Comparison of ENCODE assay signal across 29 cellular contexts in genomic region chr20:25214416-25214770, GRCh38.
"Had no signal": no experiment of that assay in that cellular context is flagged by ENCODE, and none has a peak within 500 bp of the region (broad histone marks: within the 10 kb centered on the region; RNA-seq: fewer than 3 reads in every experiment).

No MANE protein-coding gene starts in this region.

- ATAC-seq: activated naive CD4-positive, alpha-beta T cell treated with anti-CD3 and anti-CD28 coated beads, Interleukin-2, amount 50 U/mL, for 72 hours; activated T-cell treated with anti-CD3 and anti-CD28 coated beads, Interleukin-2, amount 50 U/mL, for 72 hours; effector memory CD8-positive, alpha-beta T cell; foreskin keratinocyte; gastrocnemius medialis; heart left ventricle; WTC11 had no signal

- H3K27ac ChIP-seq: ascending aorta, breast epithelium, cardiac muscle cell, coronary artery, dorsolateral prefrontal cortex, esophagus muscularis mucosa, foreskin keratinocyte, gastrocnemius medialis had no signal

- DNase-seq: activated CD4-positive, alpha-beta memory T cell treated with anti-CD3 and anti-CD28 coated beads, Interleukin-2, amount 10 ng/mL, durations not matched to agents 7 days and 5 days; activated CD4-positive, alpha-beta T cell treated with anti-CD3 and anti-CD28 coated beads for 1 hour; activated CD4-positive, alpha-beta T cell treated with anti-CD3 and anti-CD28 coated beads for 4 hours; activated CD4-positive, alpha-beta T cell treated with anti-CD3 and anti-CD28 coated beads, Interleukin-2, amount 10 ng/mL, durations not matched to agents 7 days and 5 days; activated CD4-positive, alpha-beta T cell treated with anti-CD3 and anti-CD28 coated beads, Interleukin-2, amount 50 U/mL, for 4 hours; activated CD8-positive, alpha-beta memory T cell treated with anti-CD3 and anti-CD28 coated beads, Interleukin-2, amount 50 U/mL, for 48 hours; activated gamma-delta T cell; activated naive CD4-positive, alpha-beta T cell; activated naive CD4-positive, alpha-beta T cell treated with anti-CD3 and anti-CD28 coated beads, Interleukin-2, amount 10 ng/mL, durations not matched to agents 7 days and 5 days; activated naive CD8-positive, alpha-beta T cell treated with anti-CD3 and anti-CD28 coated beads, Interleukin-2, amount 10 ng/mL, durations not matched to agents 7 days and 5 days; activated T-cell treated with anti-CD3 and anti-CD28 coated beads for 4 hours; activated T-cell treated with anti-CD3 and anti-CD28 coated beads, Interleukin-2, amount 50 U/mL, for 24 hours; activated T-cell treated with anti-CD3 and anti-CD28 coated beads, Interleukin-2, amount 50 U/mL, for 72 hours; dorsolateral prefrontal cortex; effector memory CD8-positive, alpha-beta T cell; erythroblast; foreskin keratinocyte; gastrocnemius medialis; glutamatergic neuron; heart left ventricle; T-helper 1 cell; T-helper 2 cell had no signal
